Comparison of ENCODE assay signal across 13 cellular contexts in the genomic region with DNA sequence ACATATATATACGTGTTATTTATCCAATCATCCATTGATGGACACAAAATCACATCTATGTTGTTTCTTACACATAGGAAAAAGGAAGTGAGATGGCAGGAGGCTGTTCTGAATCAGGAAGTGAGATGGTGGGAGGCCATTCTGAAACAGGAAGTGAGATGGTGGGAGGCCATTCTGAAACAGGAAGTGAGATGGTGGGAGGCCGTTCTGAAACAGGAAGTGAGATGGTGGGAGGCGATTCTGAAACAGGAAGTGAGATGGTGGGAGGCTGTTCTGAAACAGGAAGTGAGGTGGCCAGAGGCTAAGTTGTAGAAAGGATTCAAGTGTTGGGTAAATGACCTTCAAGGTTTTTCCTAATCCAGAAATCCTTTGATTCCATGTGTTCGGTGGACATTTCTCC.
A peak's percentile ranks its signal among the peaks of the same experiment; 100 is the strongest.
DNase-seq lines count a peak whose midpoint lies in the region; ATAC-seq, FAIRE-seq and TF ChIP-seq lines count a peak whose summit lies in the region.
"Had no signal": no experiment of that assay in that cellular context is flagged by ENCODE, and none has a peak within 500 bp of the region (broad histone marks: within the 10 kb centered on the region; RNA-seq: fewer than 3 reads in every experiment).

No MANE protein-coding gene starts in this region.

- peak; percentile 81 for FAIRE-seq in urothelium cell line (lab: Jason Lieb, UNC)

- CTCF ChIA-PET in WTC11 (lab: Charles Lee) = no interaction called here
- CTCF ChIA-PET in activated CD4-positive, alpha-beta memory T cell treated with anti-CD3 and anti-CD28 coated beads, Interleukin-2, amount 10 ng/mL, durations not matched to agents 7 days and 5 days (lab: Charles Lee) = no interaction called here

- peaks cover 13% of the 10 kb centered on the region for H3K4me1 Mint-ChIP-seq in activated naive CD8-positive, alpha-beta T cell (ENCODE audit: low read depth)
- H3K4me1 Mint-ChIP-seq in activated naive CD8-positive, alpha-beta T cell treated with anti-CD3 and anti-CD28 coated beads for 36 hours = peaks cover 7% of the 10 kb centered on the region
- H3K4me1 Mint-ChIP-seq in WTC11 = peaks cover 39% of the 10 kb centered on the region
- peaks cover 1% of the 10 kb centered on the region for H3K4me1 Mint-ChIP-seq in activated CD4-positive, alpha-beta memory T cell treated with anti-CD3 and anti-CD28 coated beads, Interleukin-2, amount 10 ng/mL, durations not matched to agents 7 days and 5 days

- H3K27ac Mint-ChIP-seq in activated naive CD8-positive, alpha-beta T cell = no peak overlapping the region
- H3K27ac Mint-ChIP-seq in activated naive CD8-positive, alpha-beta T cell treated with anti-CD3 and anti-CD28 coated beads for 36 hours = no peak overlapping the region
- peak overlapping the region; percentile 45; the same call in 1 of the 2 replicates for H3K27ac Mint-ChIP-seq in WTC11
- no peak overlapping the region for H3K27ac Mint-ChIP-seq in activated CD4-positive, alpha-beta memory T cell treated with anti-CD3 and anti-CD28 coated beads, Interleukin-2, amount 10 ng/mL, durations not matched to agents 7 days and 5 days
- H3K27ac Mint-ChIP-seq: mesothelial cell of epicardium had no signal

- POLR2A ChIA-PET in WTC11 (lab: Charles Lee) = no interaction called here
- POLR2A ChIA-PET in activated CD4-positive, alpha-beta memory T cell treated with anti-CD3 and anti-CD28 coated beads, Interleukin-2, amount 10 ng/mL, durations not matched to agents 7 days and 5 days (lab: Charles Lee) = no interaction called here

- peak overlapping the region; percentile 57 for H3K4me3 Mint-ChIP-seq in activated naive CD8-positive, alpha-beta T cell
- no peak overlapping the region for H3K4me3 Mint-ChIP-seq in activated naive CD8-positive, alpha-beta T cell treated with anti-CD3 and anti-CD28 coated beads for 36 hours
- H3K4me3 Mint-ChIP-seq in WTC11 = no peak overlapping the region
- no peak overlapping the region for H3K4me3 Mint-ChIP-seq in activated CD4-positive, alpha-beta memory T cell treated with anti-CD3 and anti-CD28 coated beads, Interleukin-2, amount 10 ng/mL, durations not matched to agents 7 days and 5 days
- H3K4me3 Mint-ChIP-seq: mesothelial cell of epicardium had no signal

- TF ChIP-seq CTCF in WTC11 (IDR thresholded peaks at IDR 0.05) = no peak

- no peak for ATAC-seq in WTC11

- peaks cover 5% of the 10 kb centered on the region for H3K36me3 Mint-ChIP-seq in activated naive CD8-positive, alpha-beta T cell
- H3K36me3 Mint-ChIP-seq in activated naive CD8-positive, alpha-beta T cell treated with anti-CD3 and anti-CD28 coated beads for 36 hours = peaks cover 4% of the 10 kb centered on the region
- H3K36me3 Mint-ChIP-seq in WTC11 = peaks cover 15% of the 10 kb centered on the region
- H3K36me3 Mint-ChIP-seq in activated CD4-positive, alpha-beta memory T cell treated with anti-CD3 and anti-CD28 coated beads, Interleukin-2, amount 10 ng/mL, durations not matched to agents 7 days and 5 days (ENCODE audit: low read depth) = peaks cover 2% of the 10 kb centered on the region
- H3K36me3 Mint-ChIP-seq: mesothelial cell of epicardium had no signal

- no peak for DNase-seq in activated naive CD8-positive, alpha-beta T cell treated with anti-CD3 and anti-CD28 coated beads for 36 hours
- DNase-seq in NCI-H69 (lab: John Stamatoyannopoulos, UW) = peak; percentile 20
- DNase-seq in WTC11 (ENCODE audit: low spot score) = no peak
- DNase-seq in urothelium cell line (ENCODE audit: low spot score) = no peak
- no peak for DNase-seq in activated CD4-positive, alpha-beta memory T cell treated with anti-CD3 and anti-CD28 coated beads, Interleukin-2, amount 10 ng/mL, durations not matched to agents 7 days and 5 days
- no peak for DNase-seq in EL
- DNase-seq in GM19238 (ENCODE audit: insufficient read length, low spot score) = no peak
- DNase-seq: activated CD4-positive, alpha-beta T cell treated with anti-CD3 and anti-CD28 coated beads for 48 hours; activated effector memory CD4-positive, alpha-beta T cell treated with anti-CD3 and anti-CD28 coated beads, Interleukin-2, amount 50 U/mL, for 16 hours; cerebellar nuclear complex; SHP77 treated with DMSO at 0.1 percent for 48 hours had no signal

- H3K9me3 Mint-ChIP-seq in activated naive CD8-positive, alpha-beta T cell (ENCODE audit: low read depth) = peaks cover 29% of the 10 kb centered on the region
- H3K9me3 Mint-ChIP-seq in activated naive CD8-positive, alpha-beta T cell treated with anti-CD3 and anti-CD28 coated beads for 36 hours = peaks cover 34% of the 10 kb centered on the region
- H3K9me3 Mint-ChIP-seq in WTC11 = peaks cover 16% of the 10 kb centered on the region
- H3K9me3 Mint-ChIP-seq in activated CD4-positive, alpha-beta memory T cell treated with anti-CD3 and anti-CD28 coated beads, Interleukin-2, amount 10 ng/mL, durations not matched to agents 7 days and 5 days = peaks cover 20% of the 10 kb centered on the region

- H3K27me3 Mint-ChIP-seq in activated naive CD8-positive, alpha-beta T cell = no peaks in the 10 kb centered on the region
- H3K27me3 Mint-ChIP-seq in activated naive CD8-positive, alpha-beta T cell treated with anti-CD3 and anti-CD28 coated beads for 36 hours = no peaks in the 10 kb centered on the region
- H3K27me3 Mint-ChIP-seq in WTC11 (ENCODE audit: low read depth) = peaks cover 18% of the 10 kb centered on the region
- H3K27me3 Mint-ChIP-seq in activated CD4-positive, alpha-beta memory T cell treated with anti-CD3 and anti-CD28 coated beads, Interleukin-2, amount 10 ng/mL, durations not matched to agents 7 days and 5 days = no peaks in the 10 kb centered on the region

TF ChIP-seq in WTC11, 78 proteins besides CTCF, POLR2A, EP300 and RAD21:
- TF ChIP-seq ETV6 (CRISPR knock-in tag; IDR thresholded peaks at IDR 0.05) = peak; percentile 96
- TF ChIP-seq, protein P1, sequence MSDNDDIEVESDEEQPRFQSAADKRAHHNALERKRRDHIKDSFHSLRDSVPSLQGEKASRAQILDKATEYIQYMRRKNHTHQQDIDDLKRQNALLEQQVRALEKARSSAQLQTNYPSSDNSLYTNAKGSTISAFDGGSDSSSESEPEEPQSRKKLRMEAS (CRISPR knock-in tag; IDR thresholded peaks at IDR 0.05) = no peak
